Comparison of ENCODE assay signal across 8 cellular contexts in the genomic region with DNA sequence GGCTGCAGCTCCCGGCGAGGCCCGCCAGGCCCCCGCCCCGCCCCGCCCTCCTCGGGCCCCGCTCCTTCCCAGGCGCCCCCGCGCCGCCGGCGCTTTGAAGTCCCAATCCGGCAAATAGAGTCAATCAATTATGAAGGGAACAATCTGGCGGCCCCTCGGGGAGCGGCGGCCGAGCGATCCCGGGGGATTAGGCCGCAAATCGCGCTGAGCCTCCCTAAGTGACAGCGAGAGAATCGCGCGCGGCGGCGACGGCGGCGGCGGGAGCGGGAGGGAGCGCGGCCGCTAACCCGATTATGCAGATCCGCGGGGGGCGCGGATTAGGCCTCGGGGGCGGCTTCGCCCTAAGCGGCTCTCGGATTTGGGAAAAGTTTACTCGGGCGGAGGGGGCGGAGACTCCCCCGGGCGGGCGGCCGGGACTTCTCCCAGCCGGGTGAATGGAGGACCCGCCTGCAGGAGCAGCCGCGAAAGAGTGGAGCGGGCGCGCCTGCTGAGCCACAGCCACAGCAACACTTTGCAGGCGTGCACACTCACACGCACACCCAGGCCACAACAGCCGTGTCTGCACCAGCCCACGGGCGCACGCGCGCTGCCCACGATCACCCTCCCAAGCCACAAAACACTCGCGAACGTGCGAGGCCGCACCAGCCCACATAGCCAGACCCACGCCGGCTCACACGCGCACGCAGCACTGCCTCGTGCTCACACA. TPM values are rescaled to one million over a fixed set of nuclear protein-coding genes. Genes with fewer than 3 reads are reported as not detected.
DNase-seq lines count a peak whose midpoint lies in the region; ATAC-seq, FAIRE-seq and TF ChIP-seq lines count a peak whose summit lies in the region.

No MANE protein-coding gene starts in this region.

- peaks cover 6% of the 10 kb centered on the region for H3K27me3 ChIP-seq in CD8-positive, alpha-beta T cell (ENCODE audit: insufficient read depth, low read length)
- H3K27me3 ChIP-seq in adrenal gland (peaks cover 5% of the 10 kb centered on the region), small intestine (ENCODE audit: control insufficient read depth in 2 of 2, insufficient read depth in 2 of 2, low read length in 2 of 2) (peaks cover 0 to 7% of the 10 kb centered on the region in 2 donors)

- WGBS in adrenal gland, 4 donors, result 1 to 6% (median 4%) methylated on average over 27 to 84 of the region's 84 CpGs; no CpG with 5 or more reads in 1 of the 4 donors
- WGBS in small intestine, 3 donors, result 2 to 5% (median 2%) methylated on average over 65 to 84 of the region's 84 CpGs

- H3K36me3 ChIP-seq in CD8-positive, alpha-beta T cell (ENCODE audit: insufficient read depth, low read length), result no peaks in the 10 kb centered on the region
- H3K36me3 ChIP-seq in adrenal gland (replicated peaks in 1 of 2) (no peaks in the 10 kb centered on the region), small intestine (ENCODE audit: control insufficient read depth in 2 of 2, insufficient read depth in 2 of 2, low read length in 2 of 2) (no peaks in the 10 kb centered on the region)

- peaks cover 6% of the 10 kb centered on the region for H3K4me1 Mint-ChIP-seq in CD8-positive, alpha-beta T cell (ENCODE audit: low read depth)

- no peak for FAIRE-seq in small intestine (lab: Jason Lieb, UNC)

- ATAC-seq in CD8-positive, alpha-beta T cell, result no peak
- ATAC-seq in HG02798 (IDR thresholded peaks at IDR 0.05; ENCODE audit: poor library complexity, unreplicated experiment), result no peak

- H3K9me3 ChIP-seq in CD8-positive, alpha-beta T cell (ENCODE audit: low read length), result no peaks in the 10 kb centered on the region
- no peaks in the 10 kb centered on the region for H3K9me3 ChIP-seq in adrenal gland (replicated peaks in 1 of 3)
- no peaks in the 10 kb centered on the region for H3K9me3 ChIP-seq in iPS-18c (ENCODE audit: control insufficient read depth, insufficient read depth, low read length)
- no peaks in the 10 kb centered on the region for H3K9me3 ChIP-seq in small intestine (ENCODE audit: control insufficient read depth, low read depth)

- H3K4me3 ChIP-seq in CD8-positive, alpha-beta T cell (ENCODE audit: low read depth, low read length), result peak overlapping the region; percentile 39
- peak overlapping the region in 2 of 4 donors; percentile 38 to 80 for H3K4me3 ChIP-seq in adrenal gland
- H3K4me3 ChIP-seq in iPS-18c (ENCODE audit: insufficient read depth, low read depth, low read length), result peak overlapping the region; percentile 55
- H3K4me3 ChIP-seq in small intestine (ENCODE audit: low read depth in 1 of 2, low read length in 2 of 2), result peak overlapping the region; percentile 42 to 48

- CTCF ChIA-PET in CD8-positive, alpha-beta T cell (lab: Charles Lee), result no interaction called here

- H3K27ac Mint-ChIP-seq in CD8-positive, alpha-beta T cell, result no peak overlapping the region

- POLR2A ChIA-PET in CD8-positive, alpha-beta T cell (lab: Charles Lee), result no interaction called here

- H3K27me3 Mint-ChIP-seq in CD8-positive, alpha-beta T cell (ENCODE audit: low read depth), result peaks cover 42% of the 10 kb centered on the region

- intact Hi-C loops in CD8-positive, alpha-beta T cell (cut with DNase I, micrococcal nuclease), result no loop called here
- intact Hi-C loops in adrenal gland (cut with DNase I), result no loop called here

- no peak overlapping the region for H3K27ac ChIP-seq in CD8-positive, alpha-beta T cell (ENCODE audit: low read depth, low read length)
- H3K27ac ChIP-seq in adrenal gland (no peak overlapping the region), small intestine (ENCODE audit: low read depth in 1 of 2, low read length in 1 of 2) (no peak overlapping the region)

- peak overlapping the region; percentile 76 for H3K4me3 Mint-ChIP-seq in CD8-positive, alpha-beta T cell

- TF ChIP-seq CTCF in CD8-positive, alpha-beta T cell (IDR thresholded peaks at IDR 0.05), result no peak
- TF ChIP-seq CTCF in adrenal gland (IDR thresholded peaks at IDR 0.05), result no peak

- TF ChIP-seq POLR2A in adrenal gland (IDR thresholded peaks at IDR 0.05), result no peak

- no peak for DNase-seq in CD8-positive, alpha-beta T cell
- DNase-seq in NCI-H1105 (lab: John Stamatoyannopoulos, UW) (peak; percentile 17), adrenal gland (peak in 4 of 7 donors; percentile 21 to 33 (median 30)), small intestine (no peak), glomerular visceral epithelial cell (ENCODE audit: extremely low spot score) (no peak), superior temporal gyrus (ENCODE audit: extremely low spot score) (no peak)

- H3K36me3 Mint-ChIP-seq in CD8-positive, alpha-beta T cell, result no peaks in the 10 kb centered on the region

- peaks cover 4% of the 10 kb centered on the region for H3K4me1 ChIP-seq in CD8-positive, alpha-beta T cell (ENCODE audit: insufficient read depth, low read length)
- H3K4me1 ChIP-seq in adrenal gland (replicated peaks in 1 of 2) (peaks cover 6 to 7% of the 10 kb centered on the region in 2 donors), small intestine (ENCODE audit: control insufficient read depth in 2 of 2, insufficient read depth in 1 of 2, low read depth in 1 of 2, low read length in 1 of 2) (no peaks in the 10 kb centered on the region)

- no peaks in the 10 kb centered on the region for H3K9me3 Mint-ChIP-seq in CD8-positive, alpha-beta T cell

RNA-seq across cellular contexts. Expression of a gene that starts 23.0 kb away (rescaled TPM):
- not detected for total RNA-seq in CD8-positive, alpha-beta T cell
- under 1 TPM in 2 of 8 donors, not detected in 6; 0.07 to 0.14 TPM for total RNA-seq in adrenal gland
- under 1 TPM in 1 of 3 donors, not detected in 2; 0.16 TPM for polyA plus RNA-seq in adrenal gland
- polyA plus RNA-seq in small intestine, result under 1 TPM in 1 of 3 donors, not detected in 2; 0.01 TPM

Comparison
In these comparisons a context has a peak if more than half of its experiments do, and no peak if none do; other contexts are left out.
1. DNase-seq: peak in NCI-H1105 (single experiment) and adrenal gland (4 of 7); none in CD8-positive, alpha-beta T cell (0 of 7), small intestine (single experiment), glomerular visceral epithelial cell (single experiment) and superior temporal gyrus (single experiment).